Comparison of ENCODE assay signal across 1 cellular context in genomic region chr14:104393898-104394605, GRCh38.
TF ChIP-seq lines count a peak whose summit lies in the region.

No MANE protein-coding gene starts in this region.

TF ChIP-seq in GM23338, 12 proteins besides CTCF, POLR2A, EP300 and RAD21 (continued from another document):
- TF ChIP-seq, protein P1, sequence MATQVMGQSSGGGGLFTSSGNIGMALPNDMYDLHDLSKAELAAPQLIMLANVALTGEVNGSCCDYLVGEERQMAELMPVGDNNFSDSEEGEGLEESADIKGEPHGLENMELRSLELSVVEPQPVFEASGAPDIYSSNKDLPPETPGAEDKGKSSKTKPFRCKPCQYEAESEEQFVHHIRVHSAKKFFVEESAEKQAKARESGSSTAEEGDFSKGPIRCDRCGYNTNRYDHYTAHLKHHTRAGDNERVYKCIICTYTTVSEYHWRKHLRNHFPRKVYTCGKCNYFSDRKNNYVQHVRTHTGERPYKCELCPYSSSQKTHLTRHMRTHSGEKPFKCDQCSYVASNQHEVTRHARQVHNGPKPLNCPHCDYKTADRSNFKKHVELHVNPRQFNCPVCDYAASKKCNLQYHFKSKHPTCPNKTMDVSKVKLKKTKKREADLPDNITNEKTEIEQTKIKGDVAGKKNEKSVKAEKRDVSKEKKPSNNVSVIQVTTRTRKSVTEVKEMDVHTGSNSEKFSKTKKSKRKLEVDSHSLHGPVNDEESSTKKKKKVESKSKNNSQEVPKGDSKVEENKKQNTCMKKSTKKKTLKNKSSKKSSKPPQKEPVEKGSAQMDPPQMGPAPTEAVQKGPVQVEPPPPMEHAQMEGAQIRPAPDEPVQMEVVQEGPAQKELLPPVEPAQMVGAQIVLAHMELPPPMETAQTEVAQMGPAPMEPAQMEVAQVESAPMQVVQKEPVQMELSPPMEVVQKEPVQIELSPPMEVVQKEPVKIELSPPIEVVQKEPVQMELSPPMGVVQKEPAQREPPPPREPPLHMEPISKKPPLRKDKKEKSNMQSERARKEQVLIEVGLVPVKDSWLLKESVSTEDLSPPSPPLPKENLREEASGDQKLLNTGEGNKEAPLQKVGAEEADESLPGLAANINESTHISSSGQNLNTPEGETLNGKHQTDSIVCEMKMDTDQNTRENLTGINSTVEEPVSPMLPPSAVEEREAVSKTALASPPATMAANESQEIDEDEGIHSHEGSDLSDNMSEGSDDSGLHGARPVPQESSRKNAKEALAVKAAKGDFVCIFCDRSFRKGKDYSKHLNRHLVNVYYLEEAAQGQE (IDR thresholded peaks at IDR 0.05; ENCODE audit: unreplicated experiment) = no peak
- no peak for TF ChIP-seq JUNB (IDR thresholded peaks at IDR 0.05; ENCODE audit: unreplicated experiment)
